ENCODE assay signal across 9 cellular contexts in the genomic region with DNA sequence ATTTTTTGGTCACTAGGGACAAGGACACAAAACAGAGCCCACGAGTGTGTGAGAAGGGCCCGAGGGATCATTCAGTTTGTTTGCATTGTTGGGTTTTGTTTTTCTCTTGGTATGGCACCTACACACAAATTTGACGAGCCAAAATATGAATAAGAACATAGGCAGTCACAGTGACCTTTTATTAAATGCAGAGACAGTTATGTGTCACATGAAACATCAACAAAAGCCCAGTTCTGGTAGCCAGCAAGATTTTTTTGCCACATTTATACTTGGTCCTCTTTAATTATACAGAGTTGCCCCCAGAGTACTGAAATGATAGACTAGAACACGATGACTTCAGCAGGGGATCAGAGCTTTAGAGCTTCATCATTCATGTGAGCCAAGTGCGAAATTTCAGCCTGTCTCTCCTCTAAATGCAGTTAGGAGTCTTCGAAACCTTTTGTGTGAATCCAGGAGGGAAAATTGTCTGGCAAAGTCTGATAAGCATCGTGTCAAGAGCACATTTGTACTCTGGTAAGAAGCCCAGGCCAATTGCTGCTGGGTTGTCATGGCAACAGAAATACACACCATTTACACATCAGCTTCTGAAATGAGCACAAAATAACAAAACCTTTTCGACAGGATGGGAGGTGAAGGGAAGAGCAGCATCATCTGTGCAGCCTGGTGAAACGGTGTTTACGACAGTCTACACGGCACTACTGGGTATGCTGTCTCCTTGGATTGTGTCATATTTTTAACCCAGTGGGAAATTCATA.
DNase-seq lines count a peak whose midpoint lies in the region; ATAC-seq and TF ChIP-seq lines count a peak whose summit lies in the region.
"Had no signal": no experiment of that assay in that cellular context is flagged by ENCODE, and none has a peak within 500 bp of the region (broad histone marks: within the 10 kb centered on the region; RNA-seq: fewer than 3 reads in every experiment).

No MANE protein-coding gene starts in this region.

- TF ChIP-seq CTCF in fibroblast of villous mesenchyme (IDR thresholded peaks at IDR 0.05; ENCODE audit: insufficient read depth, low read depth, low read length) = no peak

- H3K4me3 ChIP-seq in fibroblast of villous mesenchyme (ENCODE audit: low read depth, low read length) = no peak overlapping the region
- H3K4me3 ChIP-seq: SK-N-MC had no signal

- no peaks in the 10 kb centered on the region for H3K27me3 Mint-ChIP-seq in stimulated activated naive B cell treated with anti-CD40 and anti-IgM and Interleukin-4, amounts not matched to agents 10 μg/mL and 1 μg/mL and 100 μg/mL, for 72 hours

- ATAC-seq in stimulated activated naive B cell treated with anti-CD40 and anti-IgM and Interleukin-4, amounts not matched to agents 10 μg/mL and 1 μg/mL and 100 μg/mL, for 72 hours (replicated peaks) = peak; percentile 48 to 54
- ATAC-seq in GM18870 (IDR thresholded peaks at IDR 0.05; ENCODE audit: unreplicated experiment) (no peak), GM19467 (IDR thresholded peaks at IDR 0.05; ENCODE audit: unreplicated experiment) (no peak), GM19324 (IDR thresholded peaks at IDR 0.05; ENCODE audit: low FRiP score, unreplicated experiment) (no peak)

- H3K4me1 Mint-ChIP-seq in stimulated activated naive B cell treated with anti-CD40 and anti-IgM and Interleukin-4, amounts not matched to agents 10 μg/mL and 1 μg/mL and 100 μg/mL, for 72 hours = peaks cover 32 to 53% of the 10 kb centered on the region in 2 donors

- no peaks in the 10 kb centered on the region for H3K9me3 Mint-ChIP-seq in stimulated activated naive B cell treated with anti-CD40 and anti-IgM and Interleukin-4, amounts not matched to agents 10 μg/mL and 1 μg/mL and 100 μg/mL, for 72 hours

- peak; percentile 63 for DNase-seq in activated CD8-positive, alpha-beta memory T cell treated with anti-CD3 and anti-CD28 coated beads for 24 hours
- no peak for DNase-seq in activated CD8-positive, alpha-beta memory T cell treated with anti-CD3 and anti-CD28 coated beads, Interleukin-2, amount 50 U/mL, for 4 hours
- DNase-seq in T-helper 9 cell (peak; percentile 19), fibroblast of villous mesenchyme (ENCODE audit: low read depth) (peak; percentile 86)
- DNase-seq in stimulated activated naive B cell treated with anti-CD40 and anti-IgM and Interleukin-4, amounts not matched to agents 10 μg/mL and 1 μg/mL and 100 μg/mL, for 72 hours = no peak

- H3K27ac Mint-ChIP-seq in stimulated activated naive B cell treated with anti-CD40 and anti-IgM and Interleukin-4, amounts not matched to agents 10 μg/mL and 1 μg/mL and 100 μg/mL, for 72 hours = peak overlapping the region; percentile 74

- peaks cover 0 to 14% of the 10 kb centered on the region in 2 donors for H3K36me3 Mint-ChIP-seq in stimulated activated naive B cell treated with anti-CD40 and anti-IgM and Interleukin-4, amounts not matched to agents 10 μg/mL and 1 μg/mL and 100 μg/mL, for 72 hours

- H3K4me3 Mint-ChIP-seq in stimulated activated naive B cell treated with anti-CD40 and anti-IgM and Interleukin-4, amounts not matched to agents 10 μg/mL and 1 μg/mL and 100 μg/mL, for 72 hours = no peak overlapping the region

Comparison
In these comparisons a context has a peak if more than half of its experiments do, and no peak if none do; other contexts are left out.
1. DNase-seq: peak in activated CD8-positive, alpha-beta memory T cell treated with anti-CD3 and anti-CD28 coated beads for 24 hours (single experiment), T-helper 9 cell (single experiment) and fibroblast of villous mesenchyme (single experiment); none in activated CD8-positive, alpha-beta memory T cell treated with anti-CD3 and anti-CD28 coated beads, Interleukin-2, amount 50 U/mL, for 4 hours (single experiment) and stimulated activated naive B cell treated with anti-CD40 and anti-IgM and Interleukin-4, amounts not matched to agents 10 μg/mL and 1 μg/mL and 100 μg/mL, for 72 hours (single experiment).
2. ATAC-seq: peak in stimulated activated naive B cell treated with anti-CD40 and anti-IgM and Interleukin-4, amounts not matched to agents 10 μg/mL and 1 μg/mL and 100 μg/mL, for 72 hours (2 of 2); none in GM18870 (single experiment), GM19467 (single experiment) and GM19324 (single experiment).